Comparison of ENCODE assay signal across 2 cellular contexts in genomic region chr7:130493275-130493868, GRCh38.
TF ChIP-seq lines count a peak whose summit lies in the region.

No MANE protein-coding gene starts in this region.

TF ChIP-seq in HEK293, 187 proteins besides CTCF, POLR2A, EP300 and RAD21 (continued from another document):
- TF ChIP-seq ZNF398 (tag by site-specific recombination; IDR thresholded peaks at IDR 0.05) (peak; percentile 82), ZNF488 (tag by site-specific recombination; IDR thresholded peaks at IDR 0.05) (no peak)

TF ChIP-seq in H1, 55 proteins besides CTCF, POLR2A, EP300 and RAD21 (continued from another document):
- no peak for TF ChIP-seq BRCA1 (IDR thresholded peaks at IDR 0.05; ENCODE audit: low read depth, low read length)
- no peak for TF ChIP-seq POLR2AphosphoS5 (IDR thresholded peaks at IDR 0.05; ENCODE audit: low read depth, low read length)
- TF ChIP-seq TAF7 (optimal IDR thresholded peaks at IDR 0.05; ENCODE audit: borderline replicate concordance, low read depth, low read length): no peak
- peak; percentile 5 for TF ChIP-seq KDM4A (IDR thresholded peaks at IDR 0.05; ENCODE audit: low read depth, low read length, severe bottlenecking)
- TF ChIP-seq RNF2 (IDR thresholded peaks at IDR 0.05; ENCODE audit: borderline replicate concordance, low read depth, low read length, missing control alignments, poor library complexity, severe bottlenecking): no peak
- TF ChIP-seq BACH1 (IDR thresholded peaks at IDR 0.05; ENCODE audit: low read length): peak; percentile 77; the same call in 1 of the 2 replicates
- no peak for TF ChIP-seq KDM5A (IDR thresholded peaks at IDR 0.05; ENCODE audit: low read length)
- no peak for TF ChIP-seq SP4 (IDR thresholded peaks at IDR 0.05; ENCODE audit: low read length)
